1 cellular context compared by ENCODE assay signal in genomic region chr15:53351373-53351772, GRCh38.
TF ChIP-seq lines count a peak whose summit lies in the region.

No MANE protein-coding gene starts in this region.

TF ChIP-seq in WTC11, 78 proteins besides CTCF, POLR2A, EP300 and RAD21 (continued from another document):
- TF ChIP-seq ZNF425 (CRISPR knock-in tag; conservative IDR thresholded peaks at IDR 0.05) (no peak), IRF2 (CRISPR knock-in tag; IDR thresholded peaks at IDR 0.05; ENCODE audit: borderline replicate concordance, low read depth) (no peak), CDX4 (CRISPR knock-in tag; IDR thresholded peaks at IDR 0.05; ENCODE audit: borderline replicate concordance) (no peak), ZNF138 (CRISPR knock-in tag; conservative IDR thresholded peaks at IDR 0.05) (no peak), SMAD4 (CRISPR knock-in tag; IDR thresholded peaks at IDR 0.05) (no peak), ZNF532 (CRISPR knock-in tag; IDR thresholded peaks at IDR 0.05; ENCODE audit: borderline replicate concordance) (no peak), MXD4 (CRISPR knock-in tag; IDR thresholded peaks at IDR 0.05; ENCODE audit: borderline replicate concordance) (no peak), TEAD1 (CRISPR knock-in tag; IDR thresholded peaks at IDR 0.05) (no peak), NR3C1 (CRISPR knock-in tag; conservative IDR thresholded peaks at IDR 0.05; ENCODE audit: low read depth) (no peak)
- TF ChIP-seq, protein P1, sequence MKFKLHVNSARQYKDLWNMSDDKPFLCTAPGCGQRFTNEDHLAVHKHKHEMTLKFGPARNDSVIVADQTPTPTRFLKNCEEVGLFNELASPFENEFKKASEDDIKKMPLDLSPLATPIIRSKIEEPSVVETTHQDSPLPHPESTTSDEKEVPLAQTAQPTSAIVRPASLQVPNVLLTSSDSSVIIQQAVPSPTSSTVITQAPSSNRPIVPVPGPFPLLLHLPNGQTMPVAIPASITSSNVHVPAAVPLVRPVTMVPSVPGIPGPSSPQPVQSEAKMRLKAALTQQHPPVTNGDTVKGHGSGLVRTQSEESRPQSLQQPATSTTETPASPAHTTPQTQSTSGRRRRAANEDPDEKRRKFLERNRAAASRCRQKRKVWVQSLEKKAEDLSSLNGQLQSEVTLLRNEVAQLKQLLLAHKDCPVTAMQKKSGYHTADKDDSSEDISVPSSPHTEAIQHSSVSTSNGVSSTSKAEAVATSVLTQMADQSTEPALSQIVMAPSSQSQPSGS (CRISPR knock-in tag; IDR thresholded peaks at IDR 0.05; ENCODE audit: borderline replicate concordance, low read depth), result no peak
- TF ChIP-seq, protein P2, sequence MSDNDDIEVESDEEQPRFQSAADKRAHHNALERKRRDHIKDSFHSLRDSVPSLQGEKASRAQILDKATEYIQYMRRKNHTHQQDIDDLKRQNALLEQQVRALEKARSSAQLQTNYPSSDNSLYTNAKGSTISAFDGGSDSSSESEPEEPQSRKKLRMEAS (CRISPR knock-in tag; IDR thresholded peaks at IDR 0.05), result no peak
